Comparison of ENCODE assay signal across 9 cellular contexts in genomic region chr2:162123806-162124758, GRCh38. TPM values are rescaled to one million over a fixed set of nuclear protein-coding genes. Genes with fewer than 3 reads are reported as not detected.
DNase-seq lines count a peak whose midpoint lies in the region; ATAC-seq, FAIRE-seq and TF ChIP-seq lines count a peak whose summit lies in the region.
"Had no signal": no experiment of that assay in that cellular context is flagged by ENCODE, and none has a peak within 500 bp of the region (broad histone marks: within the 10 kb centered on the region; RNA-seq: fewer than 3 reads in every experiment).

No MANE protein-coding gene starts in this region.

- no peaks in the 10 kb centered on the region for H3K36me3 ChIP-seq in pancreas

- peak; percentile 98 for FAIRE-seq in pancreas (lab: Jason Lieb, UNC)

- DNase-seq in Caki2 (ENCODE audit: low read depth) = peak; percentile 39
- DNase-seq in NCI-H1092 (lab: John Stamatoyannopoulos, UW) = peak; percentile 51
- DNase-seq in SW480 (ENCODE audit: low spot score) = peak; percentile 36
- peak; percentile 83 for DNase-seq in fibroblast of the aortic adventitia (ENCODE audit: low read depth)
- DNase-seq in pancreas = no peak
- no peak for DNase-seq in islet precursor cell
- DNase-seq in activated T-cell treated with anti-CD3 and anti-CD28 coated beads, Interleukin-2, amount 50 U/mL, for 48 hours = no peak

- H3K9me3 ChIP-seq in pancreas = no peaks in the 10 kb centered on the region

- no peaks in the 10 kb centered on the region for H3K27me3 ChIP-seq in pancreas

- intact Hi-C loops in pancreas (cut with DNase I) = loop anchor here in 1 of 3 donors (10.0 kb wide), 1 partner anchor 119 kb away; no protein-coding TSS in a partner anchor

- 21% methylated on average over 9 of the region's 9 CpGs for WGBS in pancreas, 2 donors

- no peaks in the 10 kb centered on the region for H3K4me1 ChIP-seq in pancreas

- ATAC-seq in GM19455 (IDR thresholded peaks at IDR 0.05; ENCODE audit: unreplicated experiment) (peak; percentile 58), pancreas (peak in 3 of 4 donors; percentile 66 to 82 (median 77))

- H3K4me3 ChIP-seq in fibroblast of the aortic adventitia (ENCODE audit: low read depth, low read length) = no peak overlapping the region
- H3K4me3 ChIP-seq in pancreas = no peak overlapping the region
- H3K4me3 ChIP-seq: skin epidermis had no signal

- TF ChIP-seq CTCF in fibroblast of the aortic adventitia (IDR thresholded peaks at IDR 0.05; ENCODE audit: insufficient read depth, low read length) (peak; percentile 56), pancreas (IDR thresholded peaks at IDR 0.05) (peak; percentile 63 to 82 (median 72))

- in situ Hi-C loops in Caki2 (cut with HindIII; ENCODE audit: low pct_unique_long_range_greater_than_20kb, low sequenced_read_pairs) = no loop called here

- H3K27ac ChIP-seq in pancreas = no peak overlapping the region
- H3K27ac ChIP-seq: skin epidermis had no signal

RNA-seq across cellular contexts. Expression of gene GCG, which starts 28.0 kb away (rescaled TPM):
- total RNA-seq in Caki2 (2014; rRNA removed; shearing (Covaris generic); ENCODE audit: low replicate concordance) = not detected in 2 replicates
- total RNA-seq in fibroblast of the aortic adventitia (ENCODE audit: low replicate concordance) (not detected in 2 replicates), pancreas (1,000 to 10,000 TPM in 1 of 6 donors, 100 to 1,000 TPM in 4, 10 to 100 TPM in 1; 92.8 to 1,775 (median 244) TPM)
- 1,000 to 10,000 TPM; 1,874 to 9,451 TPM for polyA plus RNA-seq in pancreas

RNA-seq across cellular contexts. Expression of gene DPP4, which starts 50.1 kb away (rescaled TPM):
- total RNA-seq in Caki2 (2014; rRNA removed; shearing (Covaris generic); ENCODE audit: low replicate concordance) = 22.0 and 37.5 TPM in 2 replicates
- total RNA-seq in fibroblast of the aortic adventitia (ENCODE audit: low replicate concordance) (138 and 203 TPM in 2 replicates), pancreas (1 to 10 TPM in 5 of 6 donors, under 1 TPM in 1; 0.98 to 3.4 (median 2.4) TPM)
- 1 to 10 TPM; 1.3 to 6.4 TPM for polyA plus RNA-seq in pancreas

Comparison
In these comparisons a context has a peak if more than half of its experiments do, and no peak if none do; other contexts are left out.
1. DNase-seq: peak in Caki2 (single experiment), NCI-H1092 (single experiment), SW480 (single experiment) and fibroblast of the aortic adventitia (single experiment); none in pancreas (0 of 6), islet precursor cell (single experiment) and activated T-cell treated with anti-CD3 and anti-CD28 coated beads, Interleukin-2, amount 50 U/mL, for 48 hours (0 of 2).
2. RNA of gene GCG, which starts 28.0 kb away (total RNA-seq): 92.8 to 1,775 TPM in pancreas; not detected in Caki2 and not detected in fibroblast of the aortic adventitia; every median in the first group is over 10 times any median in the second.